20 cellular contexts compared by ENCODE assay signal in the genomic region with DNA sequence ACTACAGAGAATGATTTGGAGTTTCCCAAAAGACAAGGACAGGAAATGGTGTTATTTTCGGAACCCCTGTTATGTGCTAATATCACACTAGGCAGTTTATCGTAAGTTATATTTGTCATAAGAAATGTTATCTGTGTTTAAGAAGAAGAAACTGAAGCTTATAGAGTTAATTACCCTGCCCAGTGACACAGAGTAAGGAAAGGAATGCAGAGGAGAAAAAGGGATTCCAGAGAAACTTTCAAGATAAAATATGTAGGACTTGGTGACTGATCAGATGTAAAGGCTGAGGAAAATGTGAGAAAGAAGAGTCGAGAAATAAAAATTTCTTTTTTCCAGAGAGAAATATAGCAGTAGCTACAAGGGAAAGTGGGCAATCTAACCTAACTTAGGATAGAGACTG.
A peak's percentile ranks its signal among the peaks of the same experiment; 100 is the strongest.
DNase-seq lines count a peak whose midpoint lies in the region; ATAC-seq lines count a peak whose summit lies in the region.
"Had no signal": no experiment of that assay in that cellular context is flagged by ENCODE, and none has a peak within 500 bp of the region (broad histone marks: within the 10 kb centered on the region; RNA-seq: fewer than 3 reads in every experiment).

No MANE protein-coding gene starts in this region.

- H2BK12ac ChIP-seq in mesenchymal stem cell (ENCODE audit: low read length in 2 of 2), result no peak overlapping the region

- peaks cover 61% of the 10 kb centered on the region for H3K36me3 Mint-ChIP-seq in stimulated activated naive CD8-positive, alpha-beta T cell treated with anti-CD3 and anti-CD28 coated beads, Interleukin-15, Interleukin-2, amounts not matched to agents 100 ng/mL and 50 ng/mL, for 24 hours (ENCODE audit: low read depth)
- peaks cover 27% of the 10 kb centered on the region for H3K36me3 Mint-ChIP-seq in T-helper 2 cell treated with Interferon-gamma antibody and Interleukin-4, amounts not matched to agents 5 μg/mL and 100 μg/mL, for 36 hours (ENCODE audit: low read depth)

- peaks cover 38% of the 10 kb centered on the region for H3K79me1 ChIP-seq in mesenchymal stem cell (replicated peaks; ENCODE audit: low read length, poor library complexity, severe bottlenecking)

- H2BK15ac ChIP-seq in mesenchymal stem cell (ENCODE audit: low read depth, poor library complexity, severe bottlenecking), result no peak overlapping the region

- H3K27me3 Mint-ChIP-seq in stimulated activated naive CD8-positive, alpha-beta T cell treated with anti-CD3 and anti-CD28 coated beads, Interleukin-15, Interleukin-2, amounts not matched to agents 100 ng/mL and 50 ng/mL, for 24 hours, result no peaks in the 10 kb centered on the region
- H3K27me3 Mint-ChIP-seq in T-helper 2 cell treated with Interferon-gamma antibody and Interleukin-4, amounts not matched to agents 5 μg/mL and 100 μg/mL, for 36 hours (ENCODE audit: low read depth), result no peaks in the 10 kb centered on the region

- H3K4me1 Mint-ChIP-seq in stimulated activated naive CD8-positive, alpha-beta T cell treated with anti-CD3 and anti-CD28 coated beads, Interleukin-15, Interleukin-2, amounts not matched to agents 100 ng/mL and 50 ng/mL, for 24 hours (ENCODE audit: low read depth), result peaks cover 4% of the 10 kb centered on the region
- peaks cover 9% of the 10 kb centered on the region for H3K4me1 Mint-ChIP-seq in T-helper 2 cell treated with Interferon-gamma antibody and Interleukin-4, amounts not matched to agents 5 μg/mL and 100 μg/mL, for 36 hours (ENCODE audit: low read depth)

- H2AK5ac ChIP-seq in mesenchymal stem cell (ENCODE audit: low read length, severe bottlenecking), result peak overlapping the region; percentile 1

- H2AFZ ChIP-seq in mesenchymal stem cell (ENCODE audit: low read depth, low read length), result no peak overlapping the region

- H3K4ac ChIP-seq in mesenchymal stem cell (ENCODE audit: low read depth in 1 of 2, low read length in 2 of 2), result no peak overlapping the region

- H3K4me2 ChIP-seq in mesenchymal stem cell (ENCODE audit: low read length, poor library complexity, severe bottlenecking), result no peak overlapping the region

- H3K4me1 ChIP-seq in adipocyte (ENCODE audit: control insufficient read depth, insufficient read depth, low read length), result peaks cover 5% of the 10 kb centered on the region
- peaks cover 8% of the 10 kb centered on the region for H3K4me1 ChIP-seq in mesenchymal stem cell (ENCODE audit: control insufficient read depth, insufficient read depth, low read depth, low read length)
- H3K4me1 ChIP-seq: BE2C had no signal

- H3K27me3 ChIP-seq in adipocyte (replicated peaks; ENCODE audit: control insufficient read depth, insufficient read depth, low read length), result no peaks in the 10 kb centered on the region
- H3K27me3 ChIP-seq in mesenchymal stem cell (ENCODE audit: control insufficient read depth in 1 of 2, insufficient read depth in 1 of 2, low read length in 2 of 2), result no peaks in the 10 kb centered on the region
- H3K27me3 ChIP-seq: BE2C had no signal

- H3K23ac ChIP-seq in mesenchymal stem cell (ENCODE audit: low read length in 2 of 2), result no peak overlapping the region

- H3K27ac ChIP-seq in mesenchymal stem cell (ENCODE audit: low read length, poor library complexity, severe bottlenecking), result no peak overlapping the region

- H4K8ac ChIP-seq in mesenchymal stem cell (ENCODE audit: low read length), result no peak overlapping the region

- peaks cover 4% of the 10 kb centered on the region for H3K9me3 Mint-ChIP-seq in stimulated activated naive CD8-positive, alpha-beta T cell treated with anti-CD3 and anti-CD28 coated beads, Interleukin-15, Interleukin-2, amounts not matched to agents 100 ng/mL and 50 ng/mL, for 24 hours
- H3K9me3 Mint-ChIP-seq in T-helper 2 cell treated with Interferon-gamma antibody and Interleukin-4, amounts not matched to agents 5 μg/mL and 100 μg/mL, for 36 hours, result no peaks in the 10 kb centered on the region

- no peak overlapping the region for H3K18ac ChIP-seq in mesenchymal stem cell (ENCODE audit: low read depth in 1 of 2, low read length in 2 of 2)

- no peak overlapping the region for H2BK5ac ChIP-seq in mesenchymal stem cell (ENCODE audit: low read depth, low read length, poor library complexity, severe bottlenecking)

- H3K14ac ChIP-seq in mesenchymal stem cell (ENCODE audit: low read length in 2 of 2), result no peak overlapping the region

- H4K91ac ChIP-seq in mesenchymal stem cell (ENCODE audit: low read length), result no peak overlapping the region

- no peak overlapping the region for H3K4me3 ChIP-seq in adipocyte (ENCODE audit: low read length)
- no peak overlapping the region for H3K4me3 ChIP-seq in mesenchymal stem cell (ENCODE audit: insufficient read depth in 1 of 2, low read depth in 1 of 2, low read length in 2 of 2)

- H3K9me3 ChIP-seq in adipocyte (ENCODE audit: control insufficient read depth, low read length) (peaks cover 4% of the 10 kb centered on the region), mesenchymal stem cell (ENCODE audit: control insufficient read depth, low read length) (peaks cover 8% of the 10 kb centered on the region)
- H3K9me3 ChIP-seq: BE2C had no signal

- ATAC-seq in stimulated activated naive CD8-positive, alpha-beta T cell treated with anti-CD3 and anti-CD28 coated beads, Interleukin-15, Interleukin-2, amounts not matched to agents 100 U/mL and 50 U/mL, for 24 hours, result no peak
- ATAC-seq: HepG2, PC-3 had no signal

- WGBS in mesenchymal stem cell, result 93% methylated on average over 3 of the region's 3 CpGs

- H3K9ac ChIP-seq in adipocyte (ENCODE audit: low read length) (no peak overlapping the region), mesenchymal stem cell (ENCODE audit: low read length) (no peak overlapping the region)

- no peak for DNase-seq in stimulated activated naive CD8-positive, alpha-beta T cell treated with anti-CD3 and anti-CD28 coated beads, Interleukin-15, Interleukin-2, amounts not matched to agents 100 U/mL and 50 U/mL, for 24 hours
- DNase-seq in adipocyte (ENCODE audit: low read depth), result peak; percentile 7
- DNase-seq in mesenchymal stem cell, result no peak
- DNase-seq in putamen (ENCODE audit: low spot score), result no peak
- DNase-seq in amygdala (lab: John Stamatoyannopoulos, UW), result no peak
- DNase-seq in T-helper 2 cell treated with Interferon-gamma antibody and Interleukin-4, amounts not matched to agents 5 μg/mL and 100 μg/mL, for 36 hours (ENCODE audit: low spot score), result no peak
- DNase-seq: ACHN, BE2C, DMS 273 treated with DMSO at 0.1 percent for 48 hours, EL, H7, Karpas-422, MM.1S, NCI-H1105, NCI-H187 treated with DMSO at 0.1 percent for 48 hours, NCI-H446, NCI-H748 treated with DMSO at 0.1 percent for 48 hours, PC-3 had no signal

- peak overlapping the region; percentile 17 for H3K27ac Mint-ChIP-seq in stimulated activated naive CD8-positive, alpha-beta T cell treated with anti-CD3 and anti-CD28 coated beads, Interleukin-15, Interleukin-2, amounts not matched to agents 100 ng/mL and 50 ng/mL, for 24 hours
- no peak overlapping the region for H3K27ac Mint-ChIP-seq in T-helper 2 cell treated with Interferon-gamma antibody and Interleukin-4, amounts not matched to agents 5 μg/mL and 100 μg/mL, for 36 hours

- peaks cover 30% of the 10 kb centered on the region for H3K36me3 ChIP-seq in adipocyte (ENCODE audit: control insufficient read depth, insufficient read depth, low read length, severe bottlenecking)
- H3K36me3 ChIP-seq in mesenchymal stem cell (ENCODE audit: control insufficient read depth in 1 of 2, insufficient read depth in 2 of 2, low read depth in 1 of 2, low read length in 2 of 2), result peaks cover 16 to 37% of the 10 kb centered on the region in 2 experiments

- H2BK120ac ChIP-seq in mesenchymal stem cell (ENCODE audit: low read depth, low read length), result no peak overlapping the region

- no peak overlapping the region for H3K4me3 Mint-ChIP-seq in stimulated activated naive CD8-positive, alpha-beta T cell treated with anti-CD3 and anti-CD28 coated beads, Interleukin-15, Interleukin-2, amounts not matched to agents 100 ng/mL and 50 ng/mL, for 24 hours
- H3K4me3 Mint-ChIP-seq in T-helper 2 cell treated with Interferon-gamma antibody and Interleukin-4, amounts not matched to agents 5 μg/mL and 100 μg/mL, for 36 hours, result no peak overlapping the region
